In the genomic region with DNA sequence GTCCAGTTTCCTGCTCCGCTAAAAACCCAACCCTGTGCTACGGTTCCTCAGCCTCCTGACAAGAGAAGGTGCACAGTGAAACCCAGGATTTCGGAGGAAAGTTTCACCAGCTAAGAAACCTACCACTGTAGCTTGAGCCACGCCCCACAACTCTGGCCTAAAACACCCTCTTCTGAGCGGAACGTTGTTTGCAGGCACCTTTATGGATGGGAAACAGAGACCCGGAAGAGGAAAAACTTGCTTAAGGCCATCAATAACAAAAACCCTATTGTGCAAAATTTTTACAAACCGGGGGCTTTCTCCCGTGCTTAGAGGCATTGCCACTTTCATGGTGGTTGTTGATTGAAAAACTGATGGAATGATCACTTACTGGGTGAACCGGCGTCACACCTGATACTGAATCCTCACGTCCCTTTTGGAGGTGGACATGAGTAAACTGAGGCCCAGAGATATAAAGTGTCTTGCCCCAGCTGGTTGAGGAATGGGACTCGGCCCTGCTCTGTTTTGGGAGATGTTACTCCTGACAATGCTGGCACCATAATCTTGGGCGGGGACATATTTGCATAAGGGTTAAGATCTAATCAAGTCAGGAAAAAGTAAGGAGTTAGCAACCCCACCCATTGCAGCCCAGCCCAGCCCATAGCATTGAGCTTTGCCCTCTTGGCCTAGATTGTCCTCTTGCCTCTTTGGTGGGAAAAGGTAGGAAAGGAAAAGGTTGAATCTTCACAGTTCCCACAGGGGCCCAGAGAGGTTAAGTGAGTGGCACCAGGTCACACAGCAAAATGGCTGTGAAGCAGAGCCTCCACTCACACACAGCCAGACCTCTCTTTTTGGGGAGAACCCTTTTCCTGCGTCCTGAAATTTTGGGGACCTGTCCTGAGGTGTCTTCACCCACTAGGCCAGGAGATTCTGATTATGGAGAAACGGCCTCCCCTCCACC, we compare ENCODE assay signal across 8 cellular contexts. TPM values are rescaled to one million over a fixed set of nuclear protein-coding genes. Genes with fewer than 3 reads are reported as not detected.
DNase-seq lines count a peak whose midpoint lies in the region; ATAC-seq and TF ChIP-seq lines count a peak whose summit lies in the region.

No MANE protein-coding gene starts in this region.

- no peaks in the 10 kb centered on the region for H3K4me1 ChIP-seq in PC-9 (replicated peaks; ENCODE audit: insufficient read depth)
- H3K4me1 ChIP-seq in mucosa of descending colon (ENCODE audit: low read depth) = peaks cover 14% of the 10 kb centered on the region

- H3K27me3 ChIP-seq in PC-9 (ENCODE audit: insufficient read depth, low read depth) = peaks cover 24% of the 10 kb centered on the region

- intact Hi-C loops in PC-9 (cut with micrococcal nuclease; ENCODE audit: unreplicated experiment) = no loop called here
- intact Hi-C loops in mucosa of descending colon (cut with DNase I, micrococcal nuclease) = no loop called here

- ATAC-seq in mucosa of descending colon (peak; percentile 70), GM18505 (IDR thresholded peaks at IDR 0.05; ENCODE audit: unreplicated experiment) (no peak), GM19035 (IDR thresholded peaks at IDR 0.05; ENCODE audit: unreplicated experiment) (no peak)

- BruUV-seq in PC-9 (replicated peaks; lab: Mats Ljungman, UMichigan) = no TSS peak

- H3K4me3 ChIP-seq in PC-9 (peak overlapping the region; percentile 39; the same call in 1 of the 2 replicates), coronary artery (peak overlapping the region; percentile 73), mucosa of descending colon (no peak overlapping the region)

- CTCF ChIA-PET in PC-9 (lab: Charles Lee) = interaction anchor here (0.6 to 1.1 kb wide), 2 partner anchors 248 to 1203 kb away, joined by 3 read pairs; no protein-coding TSS in a partner anchor

- H3K4me2 ChIP-seq in PC-9 = peak overlapping the region; percentile 61

- H3K36me3 ChIP-seq in PC-9 (ENCODE audit: low read depth) (no peaks in the 10 kb centered on the region), mucosa of descending colon (ENCODE audit: low read depth) (no peaks in the 10 kb centered on the region)

- H3K9me3 ChIP-seq in PC-9 (ENCODE audit: insufficient read depth, low read depth) (no peaks in the 10 kb centered on the region), mucosa of descending colon (no peaks in the 10 kb centered on the region)

- no peaks in the 10 kb centered on the region for H3K9me2 ChIP-seq in PC-9 (ENCODE audit: insufficient read depth)

- no peak for TF ChIP-seq POLR2A in GM18505 (IDR thresholded peaks at IDR 0.05; ENCODE audit: borderline replicate concordance, extremely low read depth, insufficient read depth, insufficient read length)

- no peaks in the 10 kb centered on the region for H3K79me2 ChIP-seq in PC-9 (ENCODE audit: low read depth)

- no peak overlapping the region for H3K27ac ChIP-seq in PC-9
- H3K27ac ChIP-seq in coronary artery = peak overlapping the region in 1 of 2 donors; percentile 45

- H4K20me1 ChIP-seq in PC-9 (ENCODE audit: insufficient read depth) = 0 out of 2 replicates have a peak, but pooled peaks cover 3% of the 10 kb centered on the region

- TF ChIP-seq CTCF in PC-9 (conservative IDR thresholded peaks at IDR 0.05) (no peak), coronary artery (IDR thresholded peaks at IDR 0.05) (no peak), mucosa of descending colon (IDR thresholded peaks at IDR 0.05) (no peak)

- H2AFZ ChIP-seq in PC-9 = peak overlapping the region; percentile 79

- no peaks in the 10 kb centered on the region for H3F3A ChIP-seq in PC-9 (ENCODE audit: insufficient read depth, low read depth)

- DNase-seq in GM03348 (ENCODE audit: low spot score) = peak; percentile 42
- DNase-seq in PC-9 = peak in 1 of 2 experiments; percentile 14
- DNase-seq in coronary artery (ENCODE audit: low spot score) = no peak
- peak in 2 of 3 donors; percentile 60 to 76 for DNase-seq in mucosa of descending colon
- no peak for DNase-seq in NCI-H1105 treated with DMSO at 0.1 percent for 48 hours (lab: John Stamatoyannopoulos, UW)
- DNase-seq in GM19240 (ENCODE audit: insufficient read length, low spot score) = no peak

- POLR2A ChIA-PET in PC-9 (lab: Charles Lee; ENCODE audit: unreplicated experiment) = no interaction called here

RNA-seq across cellular contexts. Expression of a gene that starts 23.2 kb away (rescaled TPM):
- total RNA-seq in PC-9 (2021) (1.8 TPM in 2 replicates), mucosa of descending colon (100 to 1,000 TPM in 1 of 3 donors, 10 to 100 TPM in 1, 1 to 10 TPM in 1; 8.8 to 192 (median 15.3) TPM)

Comparison
In these comparisons a context has a peak if more than half of its experiments do, and no peak if none do; other contexts are left out.
1. DNase-seq: peak in GM03348 (single experiment) and mucosa of descending colon (2 of 3); none in coronary artery (single experiment), NCI-H1105 treated with DMSO at 0.1 percent for 48 hours (single experiment) and GM19240 (single experiment).